Comparison of ENCODE assay signal across 1 cellular context in the genomic region with DNA sequence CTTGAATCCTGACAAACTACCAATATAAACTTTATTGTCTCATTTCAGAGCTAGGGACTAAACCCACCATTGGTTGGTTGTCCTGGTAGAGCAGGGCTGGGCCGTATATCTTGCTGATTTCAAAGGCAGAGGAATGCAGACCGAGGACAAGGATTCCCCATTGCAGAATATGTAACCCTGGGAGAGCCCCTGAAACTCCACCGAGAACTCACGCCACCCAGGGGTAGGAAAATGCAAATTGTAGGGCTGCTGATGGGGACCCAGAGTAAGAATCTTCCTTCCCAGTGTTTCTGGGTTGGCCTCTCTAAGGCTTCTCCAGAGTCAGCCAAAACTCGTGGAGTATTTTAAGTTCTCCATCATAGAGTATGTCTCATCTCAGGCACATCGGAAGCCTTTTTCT.
TF ChIP-seq lines count a peak whose summit lies in the region.

No MANE protein-coding gene starts in this region.

TF ChIP-seq in H1, 55 proteins besides CTCF, POLR2A, EP300 and RAD21 (continued from another document):
- TF ChIP-seq, protein P1, sequence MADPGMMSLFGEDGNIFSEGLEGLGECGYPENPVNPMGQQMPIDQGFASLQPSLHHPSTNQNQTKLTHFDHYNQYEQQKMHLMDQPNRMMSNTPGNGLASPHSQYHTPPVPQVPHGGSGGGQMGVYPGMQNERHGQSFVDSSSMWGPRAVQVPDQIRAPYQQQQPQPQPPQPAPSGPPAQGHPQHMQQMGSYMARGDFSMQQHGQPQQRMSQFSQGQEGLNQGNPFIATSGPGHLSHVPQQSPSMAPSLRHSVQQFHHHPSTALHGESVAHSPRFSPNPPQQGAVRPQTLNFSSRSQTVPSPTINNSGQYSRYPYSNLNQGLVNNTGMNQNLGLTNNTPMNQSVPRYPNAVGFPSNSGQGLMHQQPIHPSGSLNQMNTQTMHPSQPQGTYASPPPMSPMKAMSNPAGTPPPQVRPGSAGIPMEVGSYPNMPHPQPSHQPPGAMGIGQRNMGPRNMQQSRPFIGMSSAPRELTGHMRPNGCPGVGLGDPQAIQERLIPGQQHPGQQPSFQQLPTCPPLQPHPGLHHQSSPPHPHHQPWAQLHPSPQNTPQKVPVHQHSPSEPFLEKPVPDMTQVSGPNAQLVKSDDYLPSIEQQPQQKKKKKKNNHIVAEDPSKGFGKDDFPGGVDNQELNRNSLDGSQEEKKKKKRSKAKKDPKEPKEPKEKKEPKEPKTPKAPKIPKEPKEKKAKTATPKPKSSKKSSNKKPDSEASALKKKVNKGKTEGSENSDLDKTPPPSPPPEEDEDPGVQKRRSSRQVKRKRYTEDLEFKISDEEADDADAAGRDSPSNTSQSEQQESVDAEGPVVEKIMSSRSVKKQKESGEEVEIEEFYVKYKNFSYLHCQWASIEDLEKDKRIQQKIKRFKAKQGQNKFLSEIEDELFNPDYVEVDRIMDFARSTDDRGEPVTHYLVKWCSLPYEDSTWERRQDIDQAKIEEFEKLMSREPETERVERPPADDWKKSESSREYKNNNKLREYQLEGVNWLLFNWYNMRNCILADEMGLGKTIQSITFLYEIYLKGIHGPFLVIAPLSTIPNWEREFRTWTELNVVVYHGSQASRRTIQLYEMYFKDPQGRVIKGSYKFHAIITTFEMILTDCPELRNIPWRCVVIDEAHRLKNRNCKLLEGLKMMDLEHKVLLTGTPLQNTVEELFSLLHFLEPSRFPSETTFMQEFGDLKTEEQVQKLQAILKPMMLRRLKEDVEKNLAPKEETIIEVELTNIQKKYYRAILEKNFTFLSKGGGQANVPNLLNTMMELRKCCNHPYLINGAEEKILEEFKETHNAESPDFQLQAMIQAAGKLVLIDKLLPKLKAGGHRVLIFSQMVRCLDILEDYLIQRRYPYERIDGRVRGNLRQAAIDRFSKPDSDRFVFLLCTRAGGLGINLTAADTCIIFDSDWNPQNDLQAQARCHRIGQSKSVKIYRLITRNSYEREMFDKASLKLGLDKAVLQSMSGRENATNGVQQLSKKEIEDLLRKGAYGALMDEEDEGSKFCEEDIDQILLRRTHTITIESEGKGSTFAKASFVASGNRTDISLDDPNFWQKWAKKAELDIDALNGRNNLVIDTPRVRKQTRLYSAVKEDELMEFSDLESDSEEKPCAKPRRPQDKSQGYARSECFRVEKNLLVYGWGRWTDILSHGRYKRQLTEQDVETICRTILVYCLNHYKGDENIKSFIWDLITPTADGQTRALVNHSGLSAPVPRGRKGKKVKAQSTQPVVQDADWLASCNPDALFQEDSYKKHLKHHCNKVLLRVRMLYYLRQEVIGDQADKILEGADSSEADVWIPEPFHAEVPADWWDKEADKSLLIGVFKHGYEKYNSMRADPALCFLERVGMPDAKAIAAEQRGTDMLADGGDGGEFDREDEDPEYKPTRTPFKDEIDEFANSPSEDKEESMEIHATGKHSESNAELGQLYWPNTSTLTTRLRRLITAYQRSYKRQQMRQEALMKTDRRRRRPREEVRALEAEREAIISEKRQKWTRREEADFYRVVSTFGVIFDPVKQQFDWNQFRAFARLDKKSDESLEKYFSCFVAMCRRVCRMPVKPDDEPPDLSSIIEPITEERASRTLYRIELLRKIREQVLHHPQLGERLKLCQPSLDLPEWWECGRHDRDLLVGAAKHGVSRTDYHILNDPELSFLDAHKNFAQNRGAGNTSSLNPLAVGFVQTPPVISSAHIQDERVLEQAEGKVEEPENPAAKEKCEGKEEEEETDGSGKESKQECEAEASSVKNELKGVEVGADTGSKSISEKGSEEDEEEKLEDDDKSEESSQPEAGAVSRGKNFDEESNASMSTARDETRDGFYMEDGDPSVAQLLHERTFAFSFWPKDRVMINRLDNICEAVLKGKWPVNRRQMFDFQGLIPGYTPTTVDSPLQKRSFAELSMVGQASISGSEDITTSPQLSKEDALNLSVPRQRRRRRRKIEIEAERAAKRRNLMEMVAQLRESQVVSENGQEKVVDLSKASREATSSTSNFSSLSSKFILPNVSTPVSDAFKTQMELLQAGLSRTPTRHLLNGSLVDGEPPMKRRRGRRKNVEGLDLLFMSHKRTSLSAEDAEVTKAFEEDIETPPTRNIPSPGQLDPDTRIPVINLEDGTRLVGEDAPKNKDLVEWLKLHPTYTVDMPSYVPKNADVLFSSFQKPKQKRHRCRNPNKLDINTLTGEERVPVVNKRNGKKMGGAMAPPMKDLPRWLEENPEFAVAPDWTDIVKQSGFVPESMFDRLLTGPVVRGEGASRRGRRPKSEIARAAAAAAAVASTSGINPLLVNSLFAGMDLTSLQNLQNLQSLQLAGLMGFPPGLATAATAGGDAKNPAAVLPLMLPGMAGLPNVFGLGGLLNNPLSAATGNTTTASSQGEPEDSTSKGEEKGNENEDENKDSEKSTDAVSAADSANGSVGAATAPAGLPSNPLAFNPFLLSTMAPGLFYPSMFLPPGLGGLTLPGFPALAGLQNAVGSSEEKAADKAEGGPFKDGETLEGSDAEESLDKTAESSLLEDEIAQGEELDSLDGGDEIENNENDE (IDR thresholded peaks at IDR 0.05; ENCODE audit: insufficient replicate concordance, low read length): no peak
